Comparison of ENCODE assay signal across 1 cellular context in genomic region chr9:126745574-126746411, GRCh38.
TF ChIP-seq lines count a peak whose summit lies in the region.

No MANE protein-coding gene starts in this region.

TF ChIP-seq in GM23338, 12 proteins besides CTCF, POLR2A, EP300 and RAD21 (continued from another document):
- TF ChIP-seq ZNF114 (CRISPR knock-in tag; IDR thresholded peaks at IDR 0.05) = no peak
TF ChIP-seq in GM23338: peak in this region for 0.
